15 cellular contexts compared by ENCODE assay signal in genomic region chr16:86942469-86943175, GRCh38.
A peak's percentile ranks its signal among the peaks of the same experiment; 100 is the strongest.
DNase-seq lines count a peak whose midpoint lies in the region; ATAC-seq lines count a peak whose summit lies in the region.
"Had no signal": no experiment of that assay in that cellular context is flagged by ENCODE, and none has a peak within 500 bp of the region (broad histone marks: within the 10 kb centered on the region; RNA-seq: fewer than 3 reads in every experiment).

No MANE protein-coding gene starts in this region.

- DNase-seq in Daoy (ENCODE audit: low read depth) (peak; percentile 63), NCI-H460 (ENCODE audit: extremely low read depth, low read depth) (peak; percentile 70), epidermal melanocyte (ENCODE audit: insufficient read length, low spot score) (peak; percentile 67), posterior vena cava (ENCODE audit: low spot score) (peak; percentile 64), KG1 (lab: John Stamatoyannopoulos, UW) (no peak), hypothalamus (lab: John Stamatoyannopoulos, UW) (no peak)
- DNase-seq: activated CD4-positive, alpha-beta memory T cell treated with anti-CD3 and anti-CD28 coated beads, Interleukin-2, amount 10 ng/mL, durations not matched to agents 7 days and 5 days; immature natural killer cell; NCI-H1417; NCI-H2227 treated with DMSO at 0.1 percent for 48 hours; stimulated activated CD4-positive, alpha-beta T cell treated with anti-CD3 and anti-CD28 coated beads, Interleukin-4, amount 100 ng/mL, for 4 hours; upper lobe of left lung had no signal

- intact Hi-C loops in posterior vena cava (cut with DNase I): no loop called here

- ATAC-seq in HG03097 (IDR thresholded peaks at IDR 0.05; ENCODE audit: low FRiP score, unreplicated experiment) (no peak), HG03354 (IDR thresholded peaks at IDR 0.05; ENCODE audit: poor library complexity, severe bottlenecking, unreplicated experiment) (no peak)
- ATAC-seq: GM23338 had no signal

Comparison
In these comparisons a context has a peak if more than half of its experiments do, and no peak if none do; other contexts are left out.
1. DNase-seq: peak in Daoy (single experiment), NCI-H460 (single experiment), epidermal melanocyte (single experiment) and posterior vena cava (single experiment); none in KG1 (single experiment) and hypothalamus (0 of 51).